8 cellular contexts compared by ENCODE assay signal in the genomic region with DNA sequence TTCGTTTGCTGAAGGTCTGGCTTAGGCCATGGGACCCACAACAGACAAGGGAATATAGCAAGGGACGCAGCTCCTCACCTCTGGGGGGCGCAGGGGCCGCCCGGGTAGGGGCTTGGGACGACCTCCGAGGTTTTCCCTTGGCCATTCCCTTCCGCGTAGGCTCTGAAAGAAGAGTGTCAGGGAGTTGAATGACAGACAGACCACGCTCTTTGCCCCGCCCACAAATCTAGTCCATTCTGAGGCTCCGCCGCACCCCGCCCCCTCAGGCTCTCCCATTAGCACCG. TPM values are rescaled to one million over a fixed set of nuclear protein-coding genes. Genes with fewer than 3 reads are reported as not detected.
A peak's percentile ranks its signal among the peaks of the same experiment; 100 is the strongest.
DNase-seq lines count a peak whose midpoint lies in the region; ATAC-seq and TF ChIP-seq lines count a peak whose summit lies in the region.

No MANE protein-coding gene starts in this region.

- peaks cover 10% of the 10 kb centered on the region; the same call in 1 of the 2 replicates for H3F3A ChIP-seq in PC-9 (ENCODE audit: insufficient read depth, low read depth)

- no peaks in the 10 kb centered on the region for H3K9me3 Mint-ChIP-seq in CD4-positive, alpha-beta T cell
- no peaks in the 10 kb centered on the region for H3K9me3 Mint-ChIP-seq in activated CD4-positive, alpha-beta memory T cell treated with anti-CD3 and anti-CD28 coated beads, Interleukin-2, amount 10 ng/mL, durations not matched to agents 7 days and 5 days

- H3K27ac ChIP-seq in PC-9 (no peak overlapping the region), fibroblast of lung (ENCODE audit: insufficient read depth, low read length) (peak overlapping the region; percentile 2), osteoblast (ENCODE audit: low read depth, low read length) (peak overlapping the region; percentile 67)
- no peak overlapping the region for H3K27ac ChIP-seq in CD4-positive, alpha-beta T cell (ENCODE audit: low read depth, low read length)

- no TSS peak for BruUV-seq in PC-9 (replicated peaks; lab: Mats Ljungman, UMichigan)

- H3K27me3 ChIP-seq in PC-9 (ENCODE audit: insufficient read depth, low read depth) (no peaks in the 10 kb centered on the region), fibroblast of lung (ENCODE audit: control insufficient read depth, insufficient read depth, low read length) (no peaks in the 10 kb centered on the region), osteoblast (ENCODE audit: insufficient read depth, low read length) (no peaks in the 10 kb centered on the region)
- no peaks in the 10 kb centered on the region for H3K27me3 ChIP-seq in CD4-positive, alpha-beta T cell (ENCODE audit: control insufficient read depth, insufficient read depth, low read length)

- no peaks in the 10 kb centered on the region; the same call in 1 of the 2 replicates for H3K79me2 ChIP-seq in PC-9 (ENCODE audit: low read depth)
- H3K79me2 ChIP-seq in fibroblast of lung (ENCODE audit: control insufficient read depth, insufficient read depth, low read length) = no peaks in the 10 kb centered on the region
- H3K79me2 ChIP-seq in osteoblast (ENCODE audit: insufficient read depth, low read length) = peaks cover 5% of the 10 kb centered on the region

- no peaks in the 10 kb centered on the region for H3K27me3 Mint-ChIP-seq in CD4-positive, alpha-beta T cell
- H3K27me3 Mint-ChIP-seq in activated CD4-positive, alpha-beta memory T cell treated with anti-CD3 and anti-CD28 coated beads, Interleukin-2, amount 10 ng/mL, durations not matched to agents 7 days and 5 days = no peaks in the 10 kb centered on the region

- no peaks in the 10 kb centered on the region for H3K36me3 ChIP-seq in PC-9 (ENCODE audit: low read depth)
- no peaks in the 10 kb centered on the region for H3K36me3 ChIP-seq in fibroblast of lung (ENCODE audit: control insufficient read depth, insufficient read depth, low read length)
- H3K36me3 ChIP-seq in osteoblast (ENCODE audit: insufficient read depth, low read length) = no peaks in the 10 kb centered on the region

- POLR2A ChIA-PET in PC-9 (lab: Charles Lee; ENCODE audit: unreplicated experiment) = interaction anchor here (0.6 to 1.0 kb wide), 2 partner anchors 12 to 525 kb away, joined by 3 to 16 read pairs; a partner anchor contains a TSS
- POLR2A ChIA-PET in CD4-positive, alpha-beta T cell (lab: Charles Lee) = interaction anchor here (0.8 kb wide), 1 partner anchor 19 kb away, joined by 3 read pairs; no protein-coding TSS in a partner anchor
- POLR2A ChIA-PET in activated CD4-positive, alpha-beta memory T cell treated with anti-CD3 and anti-CD28 coated beads, Interleukin-2, amount 10 ng/mL, durations not matched to agents 7 days and 5 days (lab: Charles Lee) = interaction anchor here (1.2 kb wide), 1 partner anchor 80 kb away, joined by 3 read pairs; no protein-coding TSS in a partner anchor

- peaks cover 12% of the 10 kb centered on the region for H3K4me1 Mint-ChIP-seq in CD4-positive, alpha-beta T cell (ENCODE audit: low read depth)
- peaks cover 8% of the 10 kb centered on the region for H3K4me1 Mint-ChIP-seq in activated CD4-positive, alpha-beta memory T cell treated with anti-CD3 and anti-CD28 coated beads, Interleukin-2, amount 10 ng/mL, durations not matched to agents 7 days and 5 days

- intact Hi-C loops in PC-9 (cut with micrococcal nuclease; ENCODE audit: unreplicated experiment) = loop anchor here (1.0 to 5.0 kb wide), 3 partner anchors 12 to 45 kb away; no protein-coding TSS in a partner anchor
- intact Hi-C loops in CD4-positive, alpha-beta T cell (cut with DNase I, micrococcal nuclease) = no loop called here

- TF ChIP-seq CTCF in AG09319 (IDR thresholded peaks at IDR 0.05; ENCODE audit: low read depth, low read length) (peak; percentile 27), PC-9 (conservative IDR thresholded peaks at IDR 0.05) (peak; percentile 29; the same call in 1 of the 2 replicates), fibroblast of lung (conservative IDR thresholded peaks at IDR 0.05 in 1 of 2, IDR thresholded peaks at IDR 0.05 in 1 of 2; ENCODE audit: low read depth in 1 of 2, low read length in 2 of 2) (peak; percentile 23 to 30), osteoblast (IDR thresholded peaks at IDR 0.05; ENCODE audit: extremely low read depth, low read depth, low read length) (peak; percentile 28), omental fat pad (IDR thresholded peaks at IDR 0.05) (no peak)
- no peak for TF ChIP-seq CTCF in CD4-positive, alpha-beta T cell (IDR thresholded peaks at IDR 0.05)

- no peaks in the 10 kb centered on the region for H3K9me2 ChIP-seq in PC-9 (ENCODE audit: insufficient read depth)

- H3K4me2 ChIP-seq in PC-9 (peak overlapping the region; percentile 77), fibroblast of lung (ENCODE audit: extremely low read depth, insufficient read depth, low read length) (peak overlapping the region; percentile 20), osteoblast (ENCODE audit: insufficient read depth, low read length) (peak overlapping the region; percentile 91)

- DNase-seq in AG09319 (ENCODE audit: extremely low read depth, low read depth) (no peak), PC-9 (no peak), fibroblast of lung (ENCODE audit: low read depth in 2 of 2) (no peak), osteoblast (ENCODE audit: insufficient read length, low spot score, missing footprints) (no peak), omental fat pad (ENCODE audit: low spot score) (no peak)
- no peak for DNase-seq in CD4-positive, alpha-beta T cell
- no peak for DNase-seq in activated CD4-positive, alpha-beta memory T cell treated with anti-CD3 and anti-CD28 coated beads, Interleukin-2, amount 10 ng/mL, durations not matched to agents 7 days and 5 days

- H3K9me3 ChIP-seq in PC-9 (ENCODE audit: insufficient read depth, low read depth) (no peaks in the 10 kb centered on the region), fibroblast of lung (ENCODE audit: control insufficient read depth, insufficient read depth, low read depth, low read length) (no peaks in the 10 kb centered on the region), osteoblast (ENCODE audit: low read depth, low read length) (no peaks in the 10 kb centered on the region)
- H3K9me3 ChIP-seq in CD4-positive, alpha-beta T cell (ENCODE audit: control insufficient read depth, low read length) = no peaks in the 10 kb centered on the region

- peaks cover 35% of the 10 kb centered on the region for H3K36me3 Mint-ChIP-seq in CD4-positive, alpha-beta T cell (ENCODE audit: low read depth)
- H3K36me3 Mint-ChIP-seq in activated CD4-positive, alpha-beta memory T cell treated with anti-CD3 and anti-CD28 coated beads, Interleukin-2, amount 10 ng/mL, durations not matched to agents 7 days and 5 days (ENCODE audit: low read depth) = peaks cover 58% of the 10 kb centered on the region

- H2AFZ ChIP-seq in PC-9 (peak overlapping the region; percentile 81), fibroblast of lung (ENCODE audit: low read length) (peak overlapping the region; percentile 20), osteoblast (ENCODE audit: low read length) (peak overlapping the region; percentile 97)

- no peak overlapping the region for H3K9ac ChIP-seq in fibroblast of lung (ENCODE audit: insufficient read depth, low read length)

- H3K27ac Mint-ChIP-seq in CD4-positive, alpha-beta T cell = no peak overlapping the region
- H3K27ac Mint-ChIP-seq in activated CD4-positive, alpha-beta memory T cell treated with anti-CD3 and anti-CD28 coated beads, Interleukin-2, amount 10 ng/mL, durations not matched to agents 7 days and 5 days = no peak overlapping the region

- no peak overlapping the region for H3K4me3 Mint-ChIP-seq in CD4-positive, alpha-beta T cell
- no peak overlapping the region for H3K4me3 Mint-ChIP-seq in activated CD4-positive, alpha-beta memory T cell treated with anti-CD3 and anti-CD28 coated beads, Interleukin-2, amount 10 ng/mL, durations not matched to agents 7 days and 5 days

- no peaks in the 10 kb centered on the region; the same call in none of the 2 replicates for H4K20me1 ChIP-seq in PC-9 (ENCODE audit: insufficient read depth)
- H4K20me1 ChIP-seq in fibroblast of lung (ENCODE audit: control insufficient read depth, extremely low read depth, insufficient read depth, low read length) = no peaks in the 10 kb centered on the region
- H4K20me1 ChIP-seq in osteoblast (ENCODE audit: insufficient read depth, low read length) = peaks cover 19% of the 10 kb centered on the region

- H3K4me1 ChIP-seq in PC-9 (replicated peaks; ENCODE audit: insufficient read depth) = peaks cover 9% of the 10 kb centered on the region
- H3K4me1 ChIP-seq in fibroblast of lung (ENCODE audit: control insufficient read depth, extremely low read depth, insufficient read depth, low read length) = peaks cover 2% of the 10 kb centered on the region
- H3K4me1 ChIP-seq in osteoblast (ENCODE audit: insufficient read depth, low read length) = peaks cover 8% of the 10 kb centered on the region

- CTCF ChIA-PET in PC-9 (lab: Charles Lee) = interaction anchor here (0.5 to 1.1 kb wide), 2 partner anchors 44 to 207 kb away, joined by 3 to 16 read pairs; no protein-coding TSS in a partner anchor
- CTCF ChIA-PET in CD4-positive, alpha-beta T cell (lab: Charles Lee) = interaction anchor here (1.5 kb wide), 1 partner anchor 20 kb away, joined by 3 read pairs; no protein-coding TSS in a partner anchor
- CTCF ChIA-PET in activated CD4-positive, alpha-beta memory T cell treated with anti-CD3 and anti-CD28 coated beads, Interleukin-2, amount 10 ng/mL, durations not matched to agents 7 days and 5 days (lab: Charles Lee) = interaction anchor here (1.1 kb wide), 1 partner anchor 38 kb away, joined by 3 read pairs; no protein-coding TSS in a partner anchor

- ATAC-seq in HG02798 (IDR thresholded peaks at IDR 0.05; ENCODE audit: poor library complexity, unreplicated experiment) (no peak), omental fat pad (ENCODE audit: low FRiP score) (no peak)
- no peak for ATAC-seq in CD4-positive, alpha-beta T cell (ENCODE audit: poor library complexity)

- H3K4me3 ChIP-seq in PC-9 (peak overlapping the region; percentile 40; the same call in 1 of the 2 replicates), fibroblast of lung (replicated peaks in 1 of 4; ENCODE audit: control extremely low read depth in 1 of 4, insufficient read depth in 1 of 4, low read depth in 3 of 4, low read length in 4 of 4) (peak overlapping the region; percentile 2 to 64 (median 47)), osteoblast (ENCODE audit: insufficient read depth, low read length) (peak overlapping the region; percentile 96)

RNA-seq across cellular contexts. Expression of a gene that starts 11.4 kb away (rescaled TPM):
- total RNA-seq in PC-9 (2021) (22.1 and 22.4 TPM in 2 replicates), fibroblast of lung (2.8 and 4.0 TPM in 2 replicates), osteoblast (2.9 and 6.9 TPM in 2 replicates), omental fat pad (1 to 10 TPM; 4.6 to 7.8 (median 7.4) TPM)
- polyA plus RNA-seq in fibroblast of lung = 2.9 and 3.4 TPM in 2 replicates
- 24.1 and 30.1 TPM in 2 replicates for polyA plus RNA-seq in fibroblast of lung (2012)
- 4.7 and 8.1 TPM in 2 replicates for polyA minus RNA-seq in fibroblast of lung (ENCODE audit: low replicate concordance)
- total RNA-seq in CD4-positive, alpha-beta T cell = 10 to 100 TPM; 36.3 to 38.0 TPM
- total RNA-seq in activated CD4-positive, alpha-beta memory T cell treated with anti-CD3 and anti-CD28 coated beads, Interleukin-2, amount 10 ng/mL, durations not matched to agents 7 days and 5 days = 10 to 100 TPM; 29.7 to 33.3 TPM

RNA-seq across cellular contexts. Expression of a gene that starts 22.9 kb away (rescaled TPM):
- total RNA-seq in PC-9 (2021) (0.85 and 0.90 TPM in 2 replicates), fibroblast of lung (not detected in 2 replicates), osteoblast (under 0.01 TPM in 1 of 2 replicates, not detected in the other), omental fat pad (1 to 10 TPM in 3 of 4 donors, under 1 TPM in 1; 0.56 to 4.6 (median 1.9) TPM)
- polyA plus RNA-seq in fibroblast of lung = not detected in 2 replicates
- polyA plus RNA-seq in fibroblast of lung (2012) = not detected in 2 replicates
- not detected in 2 replicates for polyA minus RNA-seq in fibroblast of lung (ENCODE audit: low replicate concordance)
- 1 to 10 TPM; 4.3 to 6.3 TPM for total RNA-seq in CD4-positive, alpha-beta T cell
- total RNA-seq in activated CD4-positive, alpha-beta memory T cell treated with anti-CD3 and anti-CD28 coated beads, Interleukin-2, amount 10 ng/mL, durations not matched to agents 7 days and 5 days = under 1 TPM; 0.58 to 0.63 TPM

RNA-seq across cellular contexts. Expression of a gene that starts 51.9 kb away (rescaled TPM):
- total RNA-seq in PC-9 (2021) (0.53 and 1.3 TPM in 2 replicates), fibroblast of lung (under 0.01 and 0.17 TPM in 2 replicates), osteoblast (under 0.01 and 0.72 TPM in 2 replicates), omental fat pad (10 to 100 TPM; 13.9 to 86.7 (median 39.9) TPM)
- 0.03 and 0.08 TPM in 2 replicates for polyA plus RNA-seq in fibroblast of lung
- 0.67 and 0.83 TPM in 2 replicates for polyA plus RNA-seq in fibroblast of lung (2012)
- 1.5 TPM in 1 of 2 replicates, not detected in the other for polyA minus RNA-seq in fibroblast of lung (ENCODE audit: low replicate concordance)
- 10 to 100 TPM; 66.7 to 67.4 TPM for total RNA-seq in CD4-positive, alpha-beta T cell
- total RNA-seq in activated CD4-positive, alpha-beta memory T cell treated with anti-CD3 and anti-CD28 coated beads, Interleukin-2, amount 10 ng/mL, durations not matched to agents 7 days and 5 days = 100 to 1,000 TPM; 420 TPM

Comparison
In these comparisons a context has a peak if more than half of its experiments do, and no peak if none do; other contexts are left out.
1. CTCF ChIP-seq: peak in AG09319 (single experiment), PC-9 (single experiment), fibroblast of lung (2 of 2) and osteoblast (single experiment); none in CD4-positive, alpha-beta T cell (single experiment) and omental fat pad (0 of 3).
2. H2AFZ ChIP-seq: peak in every context shown above with its lines; median percentile 97 in osteoblast; 81 in PC-9; 20 in fibroblast of lung.
3. H3K27ac ChIP-seq: peak in fibroblast of lung (single experiment) and osteoblast (single experiment); none in PC-9 (single experiment) and CD4-positive, alpha-beta T cell (single experiment).
4. H3K4me2 ChIP-seq: peak in every context shown above with its lines; median percentile 91 in osteoblast; 77 in PC-9; 20 in fibroblast of lung.
5. H3K4me3 ChIP-seq: peak in every context shown above with its lines; median percentile 96 in osteoblast; 47 in fibroblast of lung; 40 in PC-9.